1 cellular context compared by ENCODE assay signal in the genomic region with DNA sequence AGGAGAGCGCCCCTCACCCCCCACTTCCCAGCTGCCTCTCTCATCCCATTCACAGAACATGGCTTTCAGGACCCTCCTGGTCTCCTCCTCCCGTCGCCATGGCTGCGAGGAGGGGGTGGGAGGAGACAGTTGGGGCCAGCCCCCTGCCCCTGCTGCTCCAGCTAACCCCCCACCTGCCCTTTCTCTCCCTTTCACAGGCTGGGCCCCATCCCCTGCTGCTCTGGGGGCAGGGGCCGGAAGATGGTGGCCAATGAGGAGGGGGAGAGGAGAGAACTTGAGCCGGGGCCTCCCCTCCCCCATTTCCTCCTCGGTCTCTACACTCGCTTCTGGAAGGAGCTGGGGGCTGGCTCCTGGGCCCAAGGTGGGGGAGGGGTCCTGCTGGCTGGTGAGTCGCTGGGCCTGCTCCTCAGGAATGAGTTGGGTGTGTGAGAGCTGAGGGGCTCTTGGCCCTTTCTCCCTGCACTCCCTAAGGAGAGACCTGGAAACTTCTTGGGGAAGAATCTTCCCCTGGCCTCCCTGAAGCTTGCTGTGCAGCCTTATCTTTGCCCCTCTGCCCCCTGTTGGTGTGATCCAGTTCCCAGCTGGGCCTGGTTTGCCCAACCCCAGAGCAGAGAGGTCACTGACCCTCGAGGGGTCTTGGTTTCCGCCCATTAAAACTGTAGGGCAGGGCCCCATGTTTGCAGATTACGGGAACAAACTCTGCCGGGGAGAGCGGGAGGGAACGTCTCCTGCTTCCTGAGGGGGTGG.
TF ChIP-seq lines count a peak whose summit lies in the region.

No MANE protein-coding gene starts in this region.

TF ChIP-seq in H1, 55 proteins besides CTCF, POLR2A, EP300 and RAD21:
- TF ChIP-seq BCL11A (IDR thresholded peaks at IDR 0.05; ENCODE audit: low read depth in 2 of 2, low read length in 2 of 2): no peak
- TF ChIP-seq, protein P1, sequence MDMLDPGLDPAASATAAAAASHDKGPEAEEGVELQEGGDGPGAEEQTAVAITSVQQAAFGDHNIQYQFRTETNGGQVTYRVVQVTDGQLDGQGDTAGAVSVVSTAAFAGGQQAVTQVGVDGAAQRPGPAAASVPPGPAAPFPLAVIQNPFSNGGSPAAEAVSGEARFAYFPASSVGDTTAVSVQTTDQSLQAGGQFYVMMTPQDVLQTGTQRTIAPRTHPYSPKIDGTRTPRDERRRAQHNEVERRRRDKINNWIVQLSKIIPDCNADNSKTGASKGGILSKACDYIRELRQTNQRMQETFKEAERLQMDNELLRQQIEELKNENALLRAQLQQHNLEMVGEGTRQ (IDR thresholded peaks at IDR 0.05; ENCODE audit: low read length): no peak
- peak; percentile 61 for TF ChIP-seq EGR1 (IDR thresholded peaks at IDR 0.05; ENCODE audit: borderline replicate concordance, low read depth, low read length)
- 0 out of 4 replicates have a peak, but pooled peaks of 1 of the 2 experiments have one; percentile 19 for TF ChIP-seq HDAC2 (IDR thresholded peaks at IDR 0.05; ENCODE audit: borderline replicate concordance in 1 of 2, low read depth in 2 of 2, low read length in 2 of 2)
- peak; percentile 82; the same call in 1 of the 2 replicates for TF ChIP-seq KDM1A (IDR thresholded peaks at IDR 0.05; ENCODE audit: borderline replicate concordance, low read length)
- no peak for TF ChIP-seq SIRT6 (IDR thresholded peaks at IDR 0.05; ENCODE audit: low read length)
- TF ChIP-seq HDAC6 (IDR thresholded peaks at IDR 0.05; ENCODE audit: low read depth, low read length): no peak
- no peak for TF ChIP-seq MAFK (IDR thresholded peaks at IDR 0.05; ENCODE audit: low read depth, low read length)
- TF ChIP-seq SP1 (IDR thresholded peaks at IDR 0.05; ENCODE audit: low read depth, low read length): peak; percentile 96
- no peak for TF ChIP-seq BACH1 (IDR thresholded peaks at IDR 0.05; ENCODE audit: low read length)
- no peak for TF ChIP-seq SAP30 (IDR thresholded peaks at IDR 0.05; ENCODE audit: insufficient read depth, insufficient replicate concordance, low read length)
- peak; percentile 50; the same call in 1 of the 2 replicates for TF ChIP-seq SP4 (IDR thresholded peaks at IDR 0.05; ENCODE audit: low read length)
- peak; percentile 97 for TF ChIP-seq ASH2L (IDR thresholded peaks at IDR 0.05; ENCODE audit: low read length)
- TF ChIP-seq POU5F1 (IDR thresholded peaks at IDR 0.05; ENCODE audit: low read depth, low read length): peak; percentile 12; the same call in 1 of the 2 replicates
- TF ChIP-seq CTBP2 (IDR thresholded peaks at IDR 0.05; ENCODE audit: borderline replicate concordance, insufficient read depth, insufficient read length, low read length): peak; percentile 92
- TF ChIP-seq TBP (IDR thresholded peaks at IDR 0.05; ENCODE audit: low read depth, low read length): peak; percentile 71; the same call in 1 of the 2 replicates
- 0 out of 2 replicates have a peak, but pooled peaks have one; percentile 21 for TF ChIP-seq RFX5 (IDR thresholded peaks at IDR 0.05; ENCODE audit: borderline replicate concordance, low read depth, low read length)
- TF ChIP-seq, protein P2, sequence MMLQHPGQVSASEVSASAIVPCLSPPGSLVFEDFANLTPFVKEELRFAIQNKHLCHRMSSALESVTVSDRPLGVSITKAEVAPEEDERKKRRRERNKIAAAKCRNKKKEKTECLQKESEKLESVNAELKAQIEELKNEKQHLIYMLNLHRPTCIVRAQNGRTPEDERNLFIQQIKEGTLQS (IDR thresholded peaks at IDR 0.05; ENCODE audit: insufficient read depth, low read depth, low read length): no peak
- TF ChIP-seq TAF7 (optimal IDR thresholded peaks at IDR 0.05; ENCODE audit: borderline replicate concordance, low read depth, low read length): peak; percentile 86
- peak; percentile 27; the same call in 1 of the 2 replicates for TF ChIP-seq PHF8 (conservative IDR thresholded peaks at IDR 0.05; ENCODE audit: low read depth, low read length)
- peak; percentile 64 for TF ChIP-seq NANOG (IDR thresholded peaks at IDR 0.05; ENCODE audit: insufficient read depth, low read depth, low read length, poor library complexity, severe bottlenecking)
- TF ChIP-seq NRF1 (IDR thresholded peaks at IDR 0.05; ENCODE audit: low read depth, low read length): no peak
- TF ChIP-seq SUZ12 (IDR thresholded peaks at IDR 0.05; ENCODE audit: low read length): no peak
- TF ChIP-seq GTF2F1 (IDR thresholded peaks at IDR 0.05; ENCODE audit: borderline replicate concordance, low read depth, low read length): peak; percentile 7; the same call in 1 of the 2 replicates
- peak; percentile 22; the same call in 1 of the 2 replicates for TF ChIP-seq SIX5 (IDR thresholded peaks at IDR 0.05; ENCODE audit: low read depth, low read length)
- no peak for TF ChIP-seq CHD1 (IDR thresholded peaks at IDR 0.05; ENCODE audit: low read depth, low read length)
- TF ChIP-seq YY1 (IDR thresholded peaks at IDR 0.05; ENCODE audit: low read depth, low read length): peak; percentile 81; the same call in 1 of the 2 replicates
- no peak for TF ChIP-seq BRCA1 (IDR thresholded peaks at IDR 0.05; ENCODE audit: low read depth, low read length)
- 0 out of 2 replicates have a peak, but pooled peaks have one; percentile 34 for TF ChIP-seq TEAD4 (IDR thresholded peaks at IDR 0.05; ENCODE audit: low read depth, low read length)
- TF ChIP-seq SRF (IDR thresholded peaks at IDR 0.05; ENCODE audit: low read depth, low read length): no peak
- no peak for TF ChIP-seq SP2 (IDR thresholded peaks at IDR 0.05; ENCODE audit: low read length)
- no peak; the same call in none of the 2 replicates for TF ChIP-seq CREB1 (IDR thresholded peaks at IDR 0.05)
- no peak for TF ChIP-seq EZH2 (IDR thresholded peaks at IDR 0.05; ENCODE audit: low read depth, low read length, severe bottlenecking)
- TF ChIP-seq, protein P3, sequence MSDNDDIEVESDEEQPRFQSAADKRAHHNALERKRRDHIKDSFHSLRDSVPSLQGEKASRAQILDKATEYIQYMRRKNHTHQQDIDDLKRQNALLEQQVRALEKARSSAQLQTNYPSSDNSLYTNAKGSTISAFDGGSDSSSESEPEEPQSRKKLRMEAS (IDR thresholded peaks at IDR 0.05): peak; percentile 61
- no peak for TF ChIP-seq CBX5 (IDR thresholded peaks at IDR 0.05; ENCODE audit: low read depth, low read length)
- TF ChIP-seq POLR2AphosphoS5 (IDR thresholded peaks at IDR 0.05; ENCODE audit: low read depth, low read length): peak; percentile 49
- TF ChIP-seq, protein P4, sequence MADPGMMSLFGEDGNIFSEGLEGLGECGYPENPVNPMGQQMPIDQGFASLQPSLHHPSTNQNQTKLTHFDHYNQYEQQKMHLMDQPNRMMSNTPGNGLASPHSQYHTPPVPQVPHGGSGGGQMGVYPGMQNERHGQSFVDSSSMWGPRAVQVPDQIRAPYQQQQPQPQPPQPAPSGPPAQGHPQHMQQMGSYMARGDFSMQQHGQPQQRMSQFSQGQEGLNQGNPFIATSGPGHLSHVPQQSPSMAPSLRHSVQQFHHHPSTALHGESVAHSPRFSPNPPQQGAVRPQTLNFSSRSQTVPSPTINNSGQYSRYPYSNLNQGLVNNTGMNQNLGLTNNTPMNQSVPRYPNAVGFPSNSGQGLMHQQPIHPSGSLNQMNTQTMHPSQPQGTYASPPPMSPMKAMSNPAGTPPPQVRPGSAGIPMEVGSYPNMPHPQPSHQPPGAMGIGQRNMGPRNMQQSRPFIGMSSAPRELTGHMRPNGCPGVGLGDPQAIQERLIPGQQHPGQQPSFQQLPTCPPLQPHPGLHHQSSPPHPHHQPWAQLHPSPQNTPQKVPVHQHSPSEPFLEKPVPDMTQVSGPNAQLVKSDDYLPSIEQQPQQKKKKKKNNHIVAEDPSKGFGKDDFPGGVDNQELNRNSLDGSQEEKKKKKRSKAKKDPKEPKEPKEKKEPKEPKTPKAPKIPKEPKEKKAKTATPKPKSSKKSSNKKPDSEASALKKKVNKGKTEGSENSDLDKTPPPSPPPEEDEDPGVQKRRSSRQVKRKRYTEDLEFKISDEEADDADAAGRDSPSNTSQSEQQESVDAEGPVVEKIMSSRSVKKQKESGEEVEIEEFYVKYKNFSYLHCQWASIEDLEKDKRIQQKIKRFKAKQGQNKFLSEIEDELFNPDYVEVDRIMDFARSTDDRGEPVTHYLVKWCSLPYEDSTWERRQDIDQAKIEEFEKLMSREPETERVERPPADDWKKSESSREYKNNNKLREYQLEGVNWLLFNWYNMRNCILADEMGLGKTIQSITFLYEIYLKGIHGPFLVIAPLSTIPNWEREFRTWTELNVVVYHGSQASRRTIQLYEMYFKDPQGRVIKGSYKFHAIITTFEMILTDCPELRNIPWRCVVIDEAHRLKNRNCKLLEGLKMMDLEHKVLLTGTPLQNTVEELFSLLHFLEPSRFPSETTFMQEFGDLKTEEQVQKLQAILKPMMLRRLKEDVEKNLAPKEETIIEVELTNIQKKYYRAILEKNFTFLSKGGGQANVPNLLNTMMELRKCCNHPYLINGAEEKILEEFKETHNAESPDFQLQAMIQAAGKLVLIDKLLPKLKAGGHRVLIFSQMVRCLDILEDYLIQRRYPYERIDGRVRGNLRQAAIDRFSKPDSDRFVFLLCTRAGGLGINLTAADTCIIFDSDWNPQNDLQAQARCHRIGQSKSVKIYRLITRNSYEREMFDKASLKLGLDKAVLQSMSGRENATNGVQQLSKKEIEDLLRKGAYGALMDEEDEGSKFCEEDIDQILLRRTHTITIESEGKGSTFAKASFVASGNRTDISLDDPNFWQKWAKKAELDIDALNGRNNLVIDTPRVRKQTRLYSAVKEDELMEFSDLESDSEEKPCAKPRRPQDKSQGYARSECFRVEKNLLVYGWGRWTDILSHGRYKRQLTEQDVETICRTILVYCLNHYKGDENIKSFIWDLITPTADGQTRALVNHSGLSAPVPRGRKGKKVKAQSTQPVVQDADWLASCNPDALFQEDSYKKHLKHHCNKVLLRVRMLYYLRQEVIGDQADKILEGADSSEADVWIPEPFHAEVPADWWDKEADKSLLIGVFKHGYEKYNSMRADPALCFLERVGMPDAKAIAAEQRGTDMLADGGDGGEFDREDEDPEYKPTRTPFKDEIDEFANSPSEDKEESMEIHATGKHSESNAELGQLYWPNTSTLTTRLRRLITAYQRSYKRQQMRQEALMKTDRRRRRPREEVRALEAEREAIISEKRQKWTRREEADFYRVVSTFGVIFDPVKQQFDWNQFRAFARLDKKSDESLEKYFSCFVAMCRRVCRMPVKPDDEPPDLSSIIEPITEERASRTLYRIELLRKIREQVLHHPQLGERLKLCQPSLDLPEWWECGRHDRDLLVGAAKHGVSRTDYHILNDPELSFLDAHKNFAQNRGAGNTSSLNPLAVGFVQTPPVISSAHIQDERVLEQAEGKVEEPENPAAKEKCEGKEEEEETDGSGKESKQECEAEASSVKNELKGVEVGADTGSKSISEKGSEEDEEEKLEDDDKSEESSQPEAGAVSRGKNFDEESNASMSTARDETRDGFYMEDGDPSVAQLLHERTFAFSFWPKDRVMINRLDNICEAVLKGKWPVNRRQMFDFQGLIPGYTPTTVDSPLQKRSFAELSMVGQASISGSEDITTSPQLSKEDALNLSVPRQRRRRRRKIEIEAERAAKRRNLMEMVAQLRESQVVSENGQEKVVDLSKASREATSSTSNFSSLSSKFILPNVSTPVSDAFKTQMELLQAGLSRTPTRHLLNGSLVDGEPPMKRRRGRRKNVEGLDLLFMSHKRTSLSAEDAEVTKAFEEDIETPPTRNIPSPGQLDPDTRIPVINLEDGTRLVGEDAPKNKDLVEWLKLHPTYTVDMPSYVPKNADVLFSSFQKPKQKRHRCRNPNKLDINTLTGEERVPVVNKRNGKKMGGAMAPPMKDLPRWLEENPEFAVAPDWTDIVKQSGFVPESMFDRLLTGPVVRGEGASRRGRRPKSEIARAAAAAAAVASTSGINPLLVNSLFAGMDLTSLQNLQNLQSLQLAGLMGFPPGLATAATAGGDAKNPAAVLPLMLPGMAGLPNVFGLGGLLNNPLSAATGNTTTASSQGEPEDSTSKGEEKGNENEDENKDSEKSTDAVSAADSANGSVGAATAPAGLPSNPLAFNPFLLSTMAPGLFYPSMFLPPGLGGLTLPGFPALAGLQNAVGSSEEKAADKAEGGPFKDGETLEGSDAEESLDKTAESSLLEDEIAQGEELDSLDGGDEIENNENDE (IDR thresholded peaks at IDR 0.05; ENCODE audit: insufficient replicate concordance, low read length): peak; percentile 7
- TF ChIP-seq KDM4A (IDR thresholded peaks at IDR 0.05; ENCODE audit: low read depth, low read length, severe bottlenecking): no peak
- no peak for TF ChIP-seq ZNF274 (IDR thresholded peaks at IDR 0.05; ENCODE audit: borderline replicate concordance, extremely low read depth, low read length)
- TF ChIP-seq, protein P5, sequence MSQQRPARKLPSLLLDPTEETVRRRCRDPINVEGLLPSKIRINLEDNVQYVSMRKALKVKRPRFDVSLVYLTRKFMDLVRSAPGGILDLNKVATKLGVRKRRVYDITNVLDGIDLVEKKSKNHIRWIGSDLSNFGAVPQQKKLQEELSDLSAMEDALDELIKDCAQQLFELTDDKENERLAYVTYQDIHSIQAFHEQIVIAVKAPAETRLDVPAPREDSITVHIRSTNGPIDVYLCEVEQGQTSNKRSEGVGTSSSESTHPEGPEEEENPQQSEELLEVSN (IDR thresholded peaks at IDR 0.05): no peak
- TF ChIP-seq CHD2 (IDR thresholded peaks at IDR 0.05; ENCODE audit: low read length): peak; percentile 68; the same call in 1 of the 2 replicates
- TF ChIP-seq TCF12 (IDR thresholded peaks at IDR 0.05; ENCODE audit: low read depth, low read length): peak; percentile 72
- TF ChIP-seq RBBP5 (IDR thresholded peaks at IDR 0.05; ENCODE audit: borderline replicate concordance, low read depth, low read length): peak; percentile 97
- peak in 1 of 2 experiments; percentile 47; a peak in 1 of 4 replicates for TF ChIP-seq SIN3A (conservative IDR thresholded peaks at IDR 0.05 in 1 of 2, IDR thresholded peaks at IDR 0.05 in 1 of 2; ENCODE audit: low read depth in 1 of 2, low read length in 2 of 2)
- TF ChIP-seq, protein P6, sequence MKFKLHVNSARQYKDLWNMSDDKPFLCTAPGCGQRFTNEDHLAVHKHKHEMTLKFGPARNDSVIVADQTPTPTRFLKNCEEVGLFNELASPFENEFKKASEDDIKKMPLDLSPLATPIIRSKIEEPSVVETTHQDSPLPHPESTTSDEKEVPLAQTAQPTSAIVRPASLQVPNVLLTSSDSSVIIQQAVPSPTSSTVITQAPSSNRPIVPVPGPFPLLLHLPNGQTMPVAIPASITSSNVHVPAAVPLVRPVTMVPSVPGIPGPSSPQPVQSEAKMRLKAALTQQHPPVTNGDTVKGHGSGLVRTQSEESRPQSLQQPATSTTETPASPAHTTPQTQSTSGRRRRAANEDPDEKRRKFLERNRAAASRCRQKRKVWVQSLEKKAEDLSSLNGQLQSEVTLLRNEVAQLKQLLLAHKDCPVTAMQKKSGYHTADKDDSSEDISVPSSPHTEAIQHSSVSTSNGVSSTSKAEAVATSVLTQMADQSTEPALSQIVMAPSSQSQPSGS (IDR thresholded peaks at IDR 0.05; ENCODE audit: low read length): peak; percentile 73
- TF ChIP-seq FOSL1 (IDR thresholded peaks at IDR 0.05; ENCODE audit: insufficient read depth, low read depth, low read length): no peak
TF ChIP-seq in H1: peak in this region for 25.
